Comparison of ENCODE assay signal across 10 cellular contexts in genomic region chr10:102398172-102399020, GRCh38. TPM values are rescaled to one million over a fixed set of nuclear protein-coding genes. Genes with fewer than 3 reads are reported as not detected.
DNase-seq lines count a peak whose midpoint lies in the region; ATAC-seq and TF ChIP-seq lines count a peak whose summit lies in the region.
"Had no signal": no experiment of that assay in that cellular context is flagged by ENCODE, and none has a peak within 500 bp of the region (broad histone marks: within the 10 kb centered on the region; RNA-seq: fewer than 3 reads in every experiment).

No MANE protein-coding gene starts in this region.

- intact Hi-C loops in left ventricle myocardium superior (cut with micrococcal nuclease): loop anchor here (10.0 kb wide), 1 partner anchor 186 kb away; no protein-coding TSS in a partner anchor

- peaks cover 41% of the 10 kb centered on the region for H3K4me1 Mint-ChIP-seq in activated naive CD8-positive, alpha-beta T cell treated with anti-CD3 and anti-CD28 coated beads for 36 hours
- peaks cover 15 to 54% (median 43%) of the 10 kb centered on the region in 4 donors for H3K4me1 Mint-ChIP-seq in naive thymus-derived CD8-positive, alpha-beta T cell

- H3K4me1 ChIP-seq in cardiac muscle cell (ENCODE audit: low read depth): peaks cover 2% of the 10 kb centered on the region

- H3K36me3 Mint-ChIP-seq in activated naive CD8-positive, alpha-beta T cell treated with anti-CD3 and anti-CD28 coated beads for 36 hours: peaks cover 60% of the 10 kb centered on the region
- peaks cover 0 to 37% (median 0%) of the 10 kb centered on the region in 3 donors for H3K36me3 Mint-ChIP-seq in naive thymus-derived CD8-positive, alpha-beta T cell

- DNase-seq in cardiac muscle cell (ENCODE audit: low read depth in 1 of 2, low spot score in 1 of 2): no peak
- DNase-seq in left ventricle myocardium superior: no peak
- DNase-seq in activated naive CD8-positive, alpha-beta T cell treated with anti-CD3 and anti-CD28 coated beads for 36 hours: no peak
- no peak for DNase-seq in naive thymus-derived CD8-positive, alpha-beta T cell
- DNase-seq in SIG-M5 treated with dmso at 0.1 percent for 504 hours (lab: John Stamatoyannopoulos, UW; ENCODE audit: unreplicated experiment): no peak
- DNase-seq in NCI-H1092 treated with DMSO at 0.1 percent for 48 hours (lab: John Stamatoyannopoulos, UW): no peak
- DNase-seq in NCI-H2196 treated with DMSO at 0.1 percent for 48 hours (lab: John Stamatoyannopoulos, UW; ENCODE audit: unreplicated experiment): no peak
- DNase-seq: NCI-H1930; stimulated activated CD4-positive, alpha-beta T cell treated with anti-CD3 and anti-CD28 coated beads, Interleukin-2, amount 100 ng/mL, for 24 hours had no signal

- no peaks in the 10 kb centered on the region for H3K9me3 ChIP-seq in cardiac muscle cell (ENCODE audit: low read depth)

- no peaks in the 10 kb centered on the region for H3K36me3 ChIP-seq in cardiac muscle cell

- ATAC-seq in left ventricle myocardium superior (no peak), HG03460 (IDR thresholded peaks at IDR 0.05; ENCODE audit: unreplicated experiment) (no peak)
- ATAC-seq in naive thymus-derived CD8-positive, alpha-beta T cell: no peak

- no peaks in the 10 kb centered on the region for H3K9me3 Mint-ChIP-seq in activated naive CD8-positive, alpha-beta T cell treated with anti-CD3 and anti-CD28 coated beads for 36 hours
- no peaks in the 10 kb centered on the region for H3K9me3 Mint-ChIP-seq in naive thymus-derived CD8-positive, alpha-beta T cell

- H3K27me3 ChIP-seq in cardiac muscle cell: no peaks in the 10 kb centered on the region

- POLR2A ChIA-PET in naive thymus-derived CD8-positive, alpha-beta T cell (lab: Charles Lee): interaction anchor here (0.7 to 8.9 kb wide), 14 partner anchors 9 to 563 kb away, joined by 3 to 102 read pairs (median 6); partner anchors contain the start of genes C10orf95, CUEDC2 and FBXL15

- H3K4me3 Mint-ChIP-seq in activated naive CD8-positive, alpha-beta T cell treated with anti-CD3 and anti-CD28 coated beads for 36 hours: peak overlapping the region; percentile 95
- peak overlapping the region; percentile 48 to 80 (median 74) for H3K4me3 Mint-ChIP-seq in naive thymus-derived CD8-positive, alpha-beta T cell

- no peak overlapping the region for H3K27ac ChIP-seq in cardiac muscle cell

- peak overlapping the region; percentile 64 for H3K4me3 ChIP-seq in cardiac muscle cell

- TF ChIP-seq CTCF in cardiac muscle cell (IDR thresholded peaks at IDR 0.05; ENCODE audit: low read depth, low read length): no peak

- no peaks in the 10 kb centered on the region for H3K27me3 Mint-ChIP-seq in activated naive CD8-positive, alpha-beta T cell treated with anti-CD3 and anti-CD28 coated beads for 36 hours
- no peaks in the 10 kb centered on the region for H3K27me3 Mint-ChIP-seq in naive thymus-derived CD8-positive, alpha-beta T cell

- peak overlapping the region; percentile 99 for H3K27ac Mint-ChIP-seq in activated naive CD8-positive, alpha-beta T cell treated with anti-CD3 and anti-CD28 coated beads for 36 hours
- peak overlapping the region; percentile 48 to 100 (median 90) for H3K27ac Mint-ChIP-seq in naive thymus-derived CD8-positive, alpha-beta T cell

RNA-seq across cellular contexts. Expression of gene NFKB2, which starts 2.9 kb away (rescaled TPM):
- total RNA-seq in cardiac muscle cell (21.5 and 29.8 TPM in 2 replicates), left ventricle myocardium superior (11.3 TPM)
- polyA plus RNA-seq in cardiac muscle cell: 10.6 and 10.8 TPM in 2 replicates
- total RNA-seq in activated naive CD8-positive, alpha-beta T cell treated with anti-CD3 and anti-CD28 coated beads for 36 hours: 100 to 1,000 TPM; 247 to 263 TPM
- total RNA-seq in naive thymus-derived CD8-positive, alpha-beta T cell: 100 to 1,000 TPM; 111 to 123 TPM
- polyA plus RNA-seq in naive thymus-derived CD8-positive, alpha-beta T cell: 10 to 100 TPM in 1 of 3 donors, 1 to 10 TPM in 2; 6.1 to 14.6 (median 9.1) TPM

RNA-seq across cellular contexts. Expression of gene PSD, which starts 20.2 kb away (rescaled TPM):
- total RNA-seq in cardiac muscle cell: 19.8 and 24.7 TPM in 2 replicates
- polyA plus RNA-seq in cardiac muscle cell: 13.2 and 18.5 TPM in 2 replicates
- 0.50 TPM for total RNA-seq in left ventricle myocardium superior
- total RNA-seq in activated naive CD8-positive, alpha-beta T cell treated with anti-CD3 and anti-CD28 coated beads for 36 hours: 1 to 10 TPM; 5.2 to 7.6 TPM
- total RNA-seq in naive thymus-derived CD8-positive, alpha-beta T cell: 10 to 100 TPM; 11.9 to 13.3 TPM
- polyA plus RNA-seq in naive thymus-derived CD8-positive, alpha-beta T cell: 1 to 10 TPM; 4.9 to 5.9 (median 5.3) TPM

RNA-seq across cellular contexts. Expression of gene FBXL15, which starts 22.2 kb away (rescaled TPM):
- total RNA-seq in cardiac muscle cell (36.3 and 46.6 TPM in 2 replicates), left ventricle myocardium superior (9.1 TPM)
- polyA plus RNA-seq in cardiac muscle cell: 40.9 and 46.3 TPM in 2 replicates
- total RNA-seq in activated naive CD8-positive, alpha-beta T cell treated with anti-CD3 and anti-CD28 coated beads for 36 hours: 10 to 100 TPM; 11.7 to 13.0 TPM
- 10 to 100 TPM; 18.7 to 21.1 TPM for total RNA-seq in naive thymus-derived CD8-positive, alpha-beta T cell
- polyA plus RNA-seq in naive thymus-derived CD8-positive, alpha-beta T cell: 10 to 100 TPM; 26.8 to 35.5 (median 28.5) TPM

RNA-seq across cellular contexts. Expression of gene CUEDC2, which starts 34.0 kb away (rescaled TPM):
- total RNA-seq in cardiac muscle cell (113 and 134 TPM in 2 replicates), left ventricle myocardium superior (78.3 TPM)
- polyA plus RNA-seq in cardiac muscle cell: 190 and 193 TPM in 2 replicates
- 10 to 100 TPM; 66.3 to 73.8 TPM for total RNA-seq in activated naive CD8-positive, alpha-beta T cell treated with anti-CD3 and anti-CD28 coated beads for 36 hours
- total RNA-seq in naive thymus-derived CD8-positive, alpha-beta T cell: 10 to 100 TPM; 36.5 to 41.7 TPM
- polyA plus RNA-seq in naive thymus-derived CD8-positive, alpha-beta T cell: 10 to 100 TPM; 60.6 to 76.9 (median 70.8) TPM

RNA-seq across cellular contexts. Expression of gene C10orf95, which starts 52.9 kb away (rescaled TPM):
- total RNA-seq in cardiac muscle cell (not detected in 2 replicates), left ventricle myocardium superior (not detected)
- polyA plus RNA-seq in cardiac muscle cell: 1.7 and 2.0 TPM in 2 replicates
- under 1 TPM; 0.49 to 0.62 TPM for total RNA-seq in activated naive CD8-positive, alpha-beta T cell treated with anti-CD3 and anti-CD28 coated beads for 36 hours
- total RNA-seq in naive thymus-derived CD8-positive, alpha-beta T cell: under 1 TPM; 0.52 to 0.73 TPM
- under 1 TPM; 0.68 to 0.97 (median 0.68) TPM for polyA plus RNA-seq in naive thymus-derived CD8-positive, alpha-beta T cell
